21 cellular contexts compared by ENCODE assay signal in the genomic region with DNA sequence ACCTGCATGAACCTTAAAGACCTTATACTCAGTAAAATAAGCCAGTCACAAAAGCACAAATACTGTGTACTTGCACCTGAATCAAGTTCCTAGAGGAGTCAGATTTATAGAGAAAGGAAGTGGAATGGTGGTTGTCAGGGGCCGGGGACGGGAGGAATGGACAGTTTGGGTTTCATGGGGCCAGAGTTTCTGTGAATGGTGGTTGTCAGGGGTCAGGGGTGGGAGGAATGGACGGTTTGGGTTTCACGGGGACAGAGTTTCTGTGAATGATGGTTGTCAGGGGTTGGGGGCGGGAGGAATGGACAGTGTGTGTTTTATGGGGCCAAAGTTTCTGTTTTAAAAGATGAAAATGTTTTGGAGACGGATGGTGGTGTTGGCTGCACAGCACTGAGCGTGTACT.
A peak's percentile ranks its signal among the peaks of the same experiment; 100 is the strongest.
DNase-seq lines count a peak whose midpoint lies in the region; ATAC-seq, FAIRE-seq and TF ChIP-seq lines count a peak whose summit lies in the region.
"Had no signal": no experiment of that assay in that cellular context is flagged by ENCODE, and none has a peak within 500 bp of the region (broad histone marks: within the 10 kb centered on the region; RNA-seq: fewer than 3 reads in every experiment).

No MANE protein-coding gene starts in this region.

- intact Hi-C loops in psoas muscle (cut with DNase I), result no loop called here

- H3K36me3 ChIP-seq in psoas muscle (ENCODE audit: insufficient read depth in 1 of 2, low read depth in 1 of 2), result no peaks in the 10 kb centered on the region
- no peaks in the 10 kb centered on the region for H3K36me3 ChIP-seq in small intestine (ENCODE audit: control insufficient read depth in 2 of 2, insufficient read depth in 2 of 2, low read length in 2 of 2)
- H3K36me3 ChIP-seq: BLaER1 treated with 17β-estradiol and CSF1 and Interleukin-3, amounts not matched to agents 10 nM and 100 nM had no signal

- H3K4me1 ChIP-seq in psoas muscle (peaks cover 4% of the 10 kb centered on the region), small intestine (ENCODE audit: control insufficient read depth in 2 of 2, insufficient read depth in 1 of 2, low read depth in 1 of 2, low read length in 1 of 2) (no peaks in the 10 kb centered on the region)
- H3K4me1 ChIP-seq: A549; BLaER1 treated with 17β-estradiol and CSF1 and Interleukin-3, amounts not matched to agents 10 nM and 100 nM; Caco-2 had no signal

- no peak for FAIRE-seq in small intestine (lab: Jason Lieb, UNC)
- FAIRE-seq: A549, D721Med, G401.6, GM12891, GM19239 had no signal

- H3K9me3 ChIP-seq in psoas muscle (no peaks in the 10 kb centered on the region), small intestine (ENCODE audit: control insufficient read depth, low read depth) (no peaks in the 10 kb centered on the region)
- H3K9me3 ChIP-seq: A549; BLaER1 treated with 17β-estradiol and CSF1 and Interleukin-3, amounts not matched to agents 10 nM and 100 nM; Caco-2 had no signal

- 70 to 73% (median 71%) methylated on average over 7 of the region's 7 CpGs for WGBS in psoas muscle, 3 donors
- WGBS in small intestine, 3 donors, result 71 to 82% (median 75%) methylated on average over 7 of the region's 7 CpGs

- H3K27ac ChIP-seq in psoas muscle (peak overlapping the region; percentile 46), small intestine (ENCODE audit: low read depth in 1 of 2, low read length in 1 of 2) (no peak overlapping the region)
- H3K27ac ChIP-seq: 22Rv1; A549; BLaER1 treated with 17β-estradiol and CSF1 and Interleukin-3, amounts not matched to agents 10 nM and 100 nM; C4-2B had no signal

- ATAC-seq in psoas muscle, result no peak
- ATAC-seq: A549; CD8-positive, alpha-beta T cell had no signal

- no peak for TF ChIP-seq CTCF in psoas muscle (IDR thresholded peaks at IDR 0.05)

- H3K4me3 ChIP-seq in psoas muscle (no peak overlapping the region), small intestine (ENCODE audit: low read depth in 1 of 2, low read length in 2 of 2) (no peak overlapping the region)
- H3K4me3 ChIP-seq: A549; BLaER1 treated with 17β-estradiol and CSF1 and Interleukin-3, amounts not matched to agents 10 nM and 100 nM had no signal

- H3K27me3 ChIP-seq in psoas muscle (ENCODE audit: insufficient read depth in 3 of 3, low read length in 2 of 3) (no peaks in the 10 kb centered on the region), small intestine (ENCODE audit: control insufficient read depth in 2 of 2, insufficient read depth in 2 of 2, low read length in 2 of 2) (no peaks in the 10 kb centered on the region)
- H3K27me3 ChIP-seq: BLaER1 treated with 17β-estradiol and CSF1 and Interleukin-3, amounts not matched to agents 10 nM and 100 nM had no signal

- DNase-seq in ecto neural progenitor cell (ENCODE audit: low spot score) (peak; percentile 10), left kidney (ENCODE audit: low read depth, low spot score) (peak; percentile 93), psoas muscle (no peak), NCI-H2081 (lab: John Stamatoyannopoulos, UW) (no peak), small intestine (no peak), NOMO-1 treated with DMSO at 0.1 percent for 48 hours (lab: John Stamatoyannopoulos, UW; ENCODE audit: unreplicated experiment) (no peak)
- DNase-seq: AML-193; Caco-2; Calu3; CD4-positive, alpha-beta T cell; DMS79 treated with DMSO at 0.1 percent for 48 hours; GF-D8 had no signal

Comparison
In these comparisons a context has a peak if more than half of its experiments do, and no peak if none do; other contexts are left out.
1. DNase-seq: peak in ecto neural progenitor cell (single experiment) and left kidney (single experiment); none in psoas muscle (0 of 2), NCI-H2081 (0 of 2), small intestine (single experiment) and NOMO-1 treated with DMSO at 0.1 percent for 48 hours (single experiment).